In genomic region chr1:156429308-156430060, GRCh38 we compare ENCODE assay signal across 22 cellular contexts.
DNase-seq lines count a peak whose midpoint lies in the region; ATAC-seq, FAIRE-seq and TF ChIP-seq lines count a peak whose summit lies in the region.
"Had no signal": no experiment of that assay in that cellular context is flagged by ENCODE, and none has a peak within 500 bp of the region (broad histone marks: within the 10 kb centered on the region; RNA-seq: fewer than 3 reads in every experiment).

No MANE protein-coding gene starts in this region.

- no peak for TF ChIP-seq RAD21 in HepG2 (CRISPR knock-in tag; IDR thresholded peaks at IDR 0.05)

- H3K27ac Mint-ChIP-seq in brain = peak overlapping the region; percentile 95 to 100 (median 99)
- no peak overlapping the region for H3K27ac Mint-ChIP-seq in naive thymus-derived CD4-positive, alpha-beta T cell

- no peak for TF ChIP-seq CTCF in HepG2 (CRISPR knock-in tag; IDR thresholded peaks at IDR 0.05)
- TF ChIP-seq CTCF in right lobe of liver (IDR thresholded peaks at IDR 0.05) = no peak
- TF ChIP-seq CTCF in brain (conservative IDR thresholded peaks at IDR 0.05) = no peak

- H3K27me3 Mint-ChIP-seq in brain = peaks cover 53% of the 10 kb centered on the region
- peaks cover 86 to 100% (median 97%) of the 10 kb centered on the region in 5 donors for H3K27me3 Mint-ChIP-seq in naive thymus-derived CD4-positive, alpha-beta T cell

- H3K27ac ChIP-seq in HepG2 (ENCODE audit: extremely low read length, insufficient read depth, low read length) (no peak overlapping the region), right lobe of liver (no peak overlapping the region), iPS-18a (ENCODE audit: low read length) (no peak overlapping the region)
- no peak overlapping the region for H3K27ac ChIP-seq in naive thymus-derived CD4-positive, alpha-beta T cell (ENCODE audit: low read depth, low read length)
- H3K27ac ChIP-seq: A549, breast epithelium had no signal

- TF ChIP-seq POLR2A in HepG2 (IDR thresholded peaks at IDR 0.05; ENCODE audit: insufficient read depth in 1 of 2, low read depth in 2 of 2, low read length in 2 of 2) (no peak), right lobe of liver (IDR thresholded peaks at IDR 0.05) (no peak)

- ATAC-seq in HepG2 (no peak), right lobe of liver (no peak), GM19452 (IDR thresholded peaks at IDR 0.05; ENCODE audit: unreplicated experiment) (no peak)
- ATAC-seq in naive thymus-derived CD4-positive, alpha-beta T cell = no peak

- CTCF ChIA-PET in HepG2 (lab: Yijun Ruan, JAX; ENCODE audit: low intra/inter-chr PET ratio, low total read pairs) = no interaction called here
- CTCF ChIA-PET in naive thymus-derived CD4-positive, alpha-beta T cell (lab: Charles Lee) = no interaction called here

- H3K4me1 ChIP-seq in HepG2 (ENCODE audit: insufficient read depth, low read length) = no peaks in the 10 kb centered on the region
- H3K4me1 ChIP-seq in right lobe of liver = no peaks in the 10 kb centered on the region
- H3K4me1 ChIP-seq in iPS-18a (ENCODE audit: control insufficient read depth, low read depth, low read length) = peaks cover 37% of the 10 kb centered on the region
- H3K4me1 ChIP-seq in naive thymus-derived CD4-positive, alpha-beta T cell (ENCODE audit: control insufficient read depth in 2 of 2, insufficient read depth in 2 of 2, low read length in 2 of 2) = no peaks in the 10 kb centered on the region
- H3K4me1 ChIP-seq: A549, breast epithelium had no signal

- no peaks in the 10 kb centered on the region for H4K20me1 ChIP-seq in HepG2 (ENCODE audit: insufficient read depth, low read length)

- POLR2A ChIA-PET in HepG2 (lab: Yijun Ruan, JAX) = no interaction called here
- POLR2A ChIA-PET in naive thymus-derived CD4-positive, alpha-beta T cell (lab: Charles Lee) = interaction anchor here (0.8 kb wide), 1 partner anchor 11 kb away, joined by 3 read pairs; no protein-coding TSS in a partner anchor

- H3K27me3 ChIP-seq in HepG2 (ENCODE audit: control insufficient read depth in 1 of 2, insufficient read depth in 2 of 2, low read length in 2 of 2) (peaks cover 9 to 84% of the 10 kb centered on the region in 2 experiments; a peak in 4 of 5 replicates), right lobe of liver (peaks cover 0 to 12% of the 10 kb centered on the region in 2 donors), iPS-18a (ENCODE audit: control insufficient read depth, insufficient read depth, low read length) (peaks cover 100% of the 10 kb centered on the region)
- peaks cover 10 to 25% of the 10 kb centered on the region in 2 donors for H3K27me3 ChIP-seq in naive thymus-derived CD4-positive, alpha-beta T cell (ENCODE audit: control insufficient read depth in 2 of 2, insufficient read depth in 2 of 2, low read length in 2 of 2)

- peaks cover 25% of the 10 kb centered on the region for H3K36me3 Mint-ChIP-seq in brain
- H3K36me3 Mint-ChIP-seq in naive thymus-derived CD4-positive, alpha-beta T cell = no peaks in the 10 kb centered on the region

- peaks cover 0 to 7% (median 0%) of the 10 kb centered on the region in 5 experiments for H3K9me3 Mint-ChIP-seq in brain
- peaks cover 0 to 3% (median 0%) of the 10 kb centered on the region in 11 donors for H3K9me3 Mint-ChIP-seq in naive thymus-derived CD4-positive, alpha-beta T cell

- intact Hi-C loops in HepG2 (cut with micrococcal nuclease; ENCODE audit: unreplicated experiment) (no loop called here), right lobe of liver (cut with DNase I) (no loop called here)
- intact Hi-C loops in naive thymus-derived CD4-positive, alpha-beta T cell (cut with micrococcal nuclease) = no loop called here

- H3K4me3 Mint-ChIP-seq in brain = peak overlapping the region; percentile 83 to 96 (median 88)
- no peak overlapping the region for H3K4me3 Mint-ChIP-seq in naive thymus-derived CD4-positive, alpha-beta T cell

- WGBS in HepG2 (ENCODE audit: low lambda C conversion rate) = 11% methylated on average over 13 of the region's 13 CpGs
- 4% methylated on average over 12 of the region's 13 CpGs for WGBS in right lobe of liver (ENCODE audit: insufficient coverage, low coverage, low lambda C conversion rate, missing lambda C conversion rate)

- BruUV-seq in HepG2 (replicated peaks; lab: Mats Ljungman, UMichigan) = no TSS peak

- DNase-seq in HepG2 (ENCODE audit: low spot score) (no peak), right lobe of liver (no peak), RCC 7860 (ENCODE audit: low spot score) (no peak), NOMO-1 treated with DMSO at 0.1 percent for 48 hours (lab: John Stamatoyannopoulos, UW; ENCODE audit: unreplicated experiment) (no peak)
- DNase-seq in naive thymus-derived CD4-positive, alpha-beta T cell = no peak
- DNase-seq: activated CD8-positive, alpha-beta memory T cell treated with anti-CD3 and anti-CD28 coated beads for 24 hours; activated gamma-delta T cell treated with Interleukin-2 at 50 U/mL for 16 hours; activated T-cell treated with anti-CD3 and anti-CD28 coated beads, Interleukin-2, amount 50 U/mL, for 1 hour; cortex of kidney; GF-D8; GOT3; mammary epithelial cell; NCI-H187; NCI-H226; SIG-M5; small intestine; stimulated activated CD4-positive, alpha-beta T cell treated with anti-CD3 and anti-CD28 coated beads, Interleukin-2, amount 100 ng/mL, for 24 hours had no signal

- H3K79me2 ChIP-seq in HepG2 (ENCODE audit: insufficient read depth, low read length) = no peaks in the 10 kb centered on the region

- no peak for TF ChIP-seq EP300 in HepG2 (IDR thresholded peaks at IDR 0.05; ENCODE audit: low read depth in 2 of 2, low read length in 2 of 2)
- TF ChIP-seq EP300 in HepG2 (CRISPR knock-in tag; IDR thresholded peaks at IDR 0.05; ENCODE audit: borderline replicate concordance) = no peak

- peaks cover 72% of the 10 kb centered on the region for H3K4me1 Mint-ChIP-seq in brain
- peaks cover 0 to 9% (median 0%) of the 10 kb centered on the region in 7 donors for H3K4me1 Mint-ChIP-seq in naive thymus-derived CD4-positive, alpha-beta T cell

- no peak overlapping the region for H3K9ac ChIP-seq in HepG2 (ENCODE audit: insufficient read depth, low read depth, low read length)
- no peak overlapping the region for H3K9ac ChIP-seq in iPS-18a (ENCODE audit: low read length)

- no peaks in the 10 kb centered on the region for H3K36me3 ChIP-seq in HepG2 (replicated peaks in 1 of 2; ENCODE audit: control insufficient read depth in 1 of 2, insufficient read depth in 2 of 2, low read length in 2 of 2)
- no peaks in the 10 kb centered on the region for H3K36me3 ChIP-seq in right lobe of liver
- no peaks in the 10 kb centered on the region for H3K36me3 ChIP-seq in iPS-18a (ENCODE audit: control insufficient read depth, low read depth, low read length)
- H3K36me3 ChIP-seq in naive thymus-derived CD4-positive, alpha-beta T cell (ENCODE audit: control insufficient read depth in 2 of 3, insufficient read depth in 3 of 3, low read length in 3 of 3) = no peaks in the 10 kb centered on the region
- H3K36me3 ChIP-seq: breast epithelium had no signal

- no peak for FAIRE-seq in HepG2 (lab: Jason Lieb, UNC)
- no peak for FAIRE-seq in RCC 7860 (lab: Jason Lieb, UNC)
- FAIRE-seq: A549, small intestine had no signal

- in situ Hi-C loops in HepG2 (cut with HindIII; ENCODE audit: extremely low pct_ligation_motif_present, low pct_unique_long_range_greater_than_20kb) = no loop called here

- H3K4me3 ChIP-seq in HepG2 (replicated peaks in 1 of 3; ENCODE audit: insufficient read depth in 1 of 3, low read depth in 2 of 3, low read length in 3 of 3) = no peak overlapping the region
- no peak overlapping the region for H3K4me3 ChIP-seq in right lobe of liver
- H3K4me3 ChIP-seq in iPS-18a (ENCODE audit: low read length) = peak overlapping the region; percentile 18
- H3K4me3 ChIP-seq in naive thymus-derived CD4-positive, alpha-beta T cell (ENCODE audit: low read length) = no peak overlapping the region
- H3K4me3 ChIP-seq: A549, breast epithelium had no signal

- no peak overlapping the region for H3K4me2 ChIP-seq in HepG2 (ENCODE audit: low read depth, low read length)
- H3K4me2 ChIP-seq: A549 had no signal

- H3K9me3 ChIP-seq in HepG2 (ENCODE audit: low read length) (no peaks in the 10 kb centered on the region), right lobe of liver (no peaks in the 10 kb centered on the region), iPS-18a (ENCODE audit: control insufficient read depth, low read depth, low read length) (no peaks in the 10 kb centered on the region)
- no peaks in the 10 kb centered on the region for H3K9me3 ChIP-seq in naive thymus-derived CD4-positive, alpha-beta T cell (ENCODE audit: control insufficient read depth in 2 of 3, low read length in 3 of 3)
- H3K9me3 ChIP-seq: A549, breast epithelium had no signal

- no peak overlapping the region for H2AFZ ChIP-seq in HepG2 (ENCODE audit: low read length)

TF ChIP-seq in HepG2, 621 proteins besides CTCF, POLR2A, EP300 and RAD21:
- TF ChIP-seq PLSCR1 (CRISPR knock-in tag; IDR thresholded peaks at IDR 0.05; ENCODE audit: borderline replicate concordance) (no peak), HNRNPK (IDR thresholded peaks at IDR 0.05; ENCODE audit: low read depth, low read length, poor library complexity, severe bottlenecking) (no peak), MNT (IDR thresholded peaks at IDR 0.05) (no peak), YEATS4 (CRISPR knock-in tag; IDR thresholded peaks at IDR 0.05; ENCODE audit: borderline replicate concordance) (no peak), NKX3-1 (CRISPR knock-in tag; IDR thresholded peaks at IDR 0.05) (no peak), CREB1 (IDR thresholded peaks at IDR 0.05) (peak; percentile 42; the same call in 1 of the 2 replicates), CREB1 (CRISPR knock-in tag; IDR thresholded peaks at IDR 0.05) (no peak)
TF ChIP-seq in HepG2: peak in this region for 1.

Comparison
In these comparisons a context has a peak if more than half of its experiments do, and no peak if none do; other contexts are left out.
1. H3K27ac Mint-ChIP-seq: peak in brain (5 of 5); none in naive thymus-derived CD4-positive, alpha-beta T cell (0 of 9).
2. H3K4me3 Mint-ChIP-seq: peak in brain (5 of 5); none in naive thymus-derived CD4-positive, alpha-beta T cell (0 of 10).